ENCODE assay signal across 11 cellular contexts in the genomic region with DNA sequence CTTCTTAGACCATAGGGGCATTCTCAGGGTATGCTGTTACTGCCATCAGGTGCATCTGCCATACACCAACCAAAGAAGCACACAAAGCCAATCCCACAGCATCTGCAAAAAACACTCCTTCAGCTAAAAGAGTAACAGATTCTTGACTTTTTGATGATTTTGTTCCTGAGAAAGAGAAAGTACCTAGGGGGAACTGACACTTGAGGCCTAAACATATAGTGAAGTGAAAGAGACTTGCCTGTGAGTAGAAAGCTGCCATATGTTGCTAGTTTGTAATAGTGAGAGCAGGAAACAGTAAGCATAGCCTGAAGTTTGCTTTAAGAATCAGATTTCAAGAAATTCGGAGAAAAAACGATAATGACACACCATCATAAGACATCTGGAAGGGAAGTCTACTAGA.
DNase-seq lines count a peak whose midpoint lies in the region; ATAC-seq and TF ChIP-seq lines count a peak whose summit lies in the region.
"Had no signal": no experiment of that assay in that cellular context is flagged by ENCODE, and none has a peak within 500 bp of the region (broad histone marks: within the 10 kb centered on the region; RNA-seq: fewer than 3 reads in every experiment).

No MANE protein-coding gene starts in this region.

- H3K4me1 ChIP-seq in left ventricle myocardium inferior (no peaks in the 10 kb centered on the region), sigmoid colon (no peaks in the 10 kb centered on the region)
- H3K4me1 ChIP-seq: SJCRH30 had no signal

- H3K27ac Mint-ChIP-seq in activated T-helper 2 cell treated with anti-CD3 and anti-CD28 coated beads, Interferon-gamma antibody, Interleukin-2, Interleukin-4, amounts not matched to agents 10 μg/mL and 5 μg/mL and 100 μg/mL, durations not matched to agents 14 hours and 24 hours and 36 hours: peak overlapping the region; percentile 41

- H3K36me3 ChIP-seq in left ventricle myocardium inferior (no peaks in the 10 kb centered on the region), sigmoid colon (no peaks in the 10 kb centered on the region)
- H3K36me3 ChIP-seq: SJCRH30 had no signal

- TF ChIP-seq POLR2A in sigmoid colon (IDR thresholded peaks at IDR 0.05): no peak

- WGBS in sigmoid colon, 2 donors: 72 to 84% methylated on average over 2 of the region's 2 CpGs

- H3K9me3 ChIP-seq in left ventricle myocardium inferior (replicated peaks): peaks cover 10% of the 10 kb centered on the region
- no peaks in the 10 kb centered on the region for H3K9me3 ChIP-seq in sigmoid colon
- H3K9me3 ChIP-seq: SJCRH30 had no signal

- H3K27ac ChIP-seq in left ventricle myocardium inferior (replicated peaks): no peak overlapping the region
- H3K27ac ChIP-seq in sigmoid colon: no peak overlapping the region
- H3K27ac ChIP-seq: SJCRH30 had no signal

- no peaks in the 10 kb centered on the region for H3K27me3 Mint-ChIP-seq in activated T-helper 2 cell treated with anti-CD3 and anti-CD28 coated beads, Interferon-gamma antibody, Interleukin-2, Interleukin-4, amounts not matched to agents 10 μg/mL and 5 μg/mL and 100 μg/mL, durations not matched to agents 14 hours and 24 hours and 36 hours (ENCODE audit: low read depth)
- H3K27me3 Mint-ChIP-seq in activated T-cell treated with anti-CD3 and anti-CD28 coated beads, Interleukin-2, amount 50 U/mL, for 4 hours (ENCODE audit: low read depth): no peaks in the 10 kb centered on the region

- no peak overlapping the region for H3K4me3 Mint-ChIP-seq in activated T-helper 2 cell treated with anti-CD3 and anti-CD28 coated beads, Interferon-gamma antibody, Interleukin-2, Interleukin-4, amounts not matched to agents 10 μg/mL and 5 μg/mL and 100 μg/mL, durations not matched to agents 14 hours and 24 hours and 36 hours (ENCODE audit: low read depth)
- no peak overlapping the region for H3K4me3 Mint-ChIP-seq in activated T-cell treated with anti-CD3 and anti-CD28 coated beads, Interleukin-2, amount 50 U/mL, for 4 hours

- peaks cover 14% of the 10 kb centered on the region for H3K4me1 Mint-ChIP-seq in activated T-helper 2 cell treated with anti-CD3 and anti-CD28 coated beads, Interferon-gamma antibody, Interleukin-2, Interleukin-4, amounts not matched to agents 10 μg/mL and 5 μg/mL and 100 μg/mL, durations not matched to agents 14 hours and 24 hours and 36 hours (ENCODE audit: low read depth)
- H3K4me1 Mint-ChIP-seq in activated T-cell treated with anti-CD3 and anti-CD28 coated beads, Interleukin-2, amount 50 U/mL, for 4 hours (ENCODE audit: low read depth): no peaks in the 10 kb centered on the region

- H3K36me3 Mint-ChIP-seq in activated T-helper 2 cell treated with anti-CD3 and anti-CD28 coated beads, Interferon-gamma antibody, Interleukin-2, Interleukin-4, amounts not matched to agents 10 μg/mL and 5 μg/mL and 100 μg/mL, durations not matched to agents 14 hours and 24 hours and 36 hours (ENCODE audit: low read depth): peaks cover 3% of the 10 kb centered on the region
- no peaks in the 10 kb centered on the region for H3K36me3 Mint-ChIP-seq in activated T-cell treated with anti-CD3 and anti-CD28 coated beads, Interleukin-2, amount 50 U/mL, for 4 hours (ENCODE audit: insufficient read depth)

- intact Hi-C loops in activated T-helper 2 cell treated with anti-CD3 and anti-CD28 coated beads, Interferon-gamma antibody, Interleukin-2, Interleukin-4, amounts not matched to agents 10 μg/mL and 5 μg/mL and 100 μg/mL, durations not matched to agents 14 hours and 24 hours and 36 hours (cut with micrococcal nuclease): no loop called here
- intact Hi-C loops in left ventricle myocardium inferior (cut with micrococcal nuclease) (no loop called here), sigmoid colon (cut with DNase I) (no loop called here)

- no peak for TF ChIP-seq EP300 in sigmoid colon (IDR thresholded peaks at IDR 0.05)

- TF ChIP-seq CTCF in left ventricle myocardium inferior (IDR thresholded peaks at IDR 0.05; ENCODE audit: borderline replicate concordance): no peak
- no peak for TF ChIP-seq CTCF in sigmoid colon (IDR thresholded peaks at IDR 0.05)

- H3K4me3 ChIP-seq in left ventricle myocardium inferior: no peak overlapping the region
- no peak overlapping the region for H3K4me3 ChIP-seq in sigmoid colon
- H3K4me3 ChIP-seq: SJCRH30 had no signal

- H3K9me3 Mint-ChIP-seq in activated T-helper 2 cell treated with anti-CD3 and anti-CD28 coated beads, Interferon-gamma antibody, Interleukin-2, Interleukin-4, amounts not matched to agents 10 μg/mL and 5 μg/mL and 100 μg/mL, durations not matched to agents 14 hours and 24 hours and 36 hours: peaks cover 28% of the 10 kb centered on the region
- H3K9me3 Mint-ChIP-seq in activated T-cell treated with anti-CD3 and anti-CD28 coated beads, Interleukin-2, amount 50 U/mL, for 4 hours: peaks cover 4% of the 10 kb centered on the region

- H3K27me3 ChIP-seq in left ventricle myocardium inferior (ENCODE audit: low read depth): no peaks in the 10 kb centered on the region
- H3K27me3 ChIP-seq in sigmoid colon: no peaks in the 10 kb centered on the region
- H3K27me3 ChIP-seq: SJCRH30 had no signal

- peak; percentile 99 for ATAC-seq in GM18867 (IDR thresholded peaks at IDR 0.05; ENCODE audit: unreplicated experiment)
- peak; percentile 99 for ATAC-seq in GM21381 (IDR thresholded peaks at IDR 0.05; ENCODE audit: unreplicated experiment)
- ATAC-seq in HG03066 (IDR thresholded peaks at IDR 0.05; ENCODE audit: low read depth, unreplicated experiment): peak; percentile 99
- ATAC-seq in activated T-cell treated with anti-CD3 and anti-CD28 coated beads, Interleukin-2, amount 50 U/mL, for 4 hours: no peak

- DNase-seq in activated T-helper 2 cell treated with anti-CD3 and anti-CD28 coated beads, Interferon-gamma antibody, Interleukin-2, Interleukin-4, amounts not matched to agents 10 μg/mL and 5 μg/mL and 100 μg/mL, durations not matched to agents 14 hours and 24 hours and 36 hours (ENCODE audit: low spot score): no peak
- DNase-seq in left ventricle myocardium inferior (no peak), sigmoid colon (no peak)
- no peak for DNase-seq in activated effector memory CD4-positive, alpha-beta T cell treated with anti-CD3 and anti-CD28 coated beads, Interleukin-2, amount 50 U/mL, for 16 hours
- no peak for DNase-seq in activated T-cell treated with anti-CD3 and anti-CD28 coated beads, Interleukin-2, amount 50 U/mL, for 4 hours
- DNase-seq: activated CD8-positive, alpha-beta memory T cell treated with anti-CD3 and anti-CD28 coated beads, Interleukin-2, amount 50 U/mL, for 48 hours; DMS53; SJCRH30 had no signal

Comparison
In these comparisons a context has a peak if more than half of its experiments do, and no peak if none do; other contexts are left out.
1. ATAC-seq: peak in GM18867 (single experiment), GM21381 (single experiment) and HG03066 (single experiment); none in activated T-cell treated with anti-CD3 and anti-CD28 coated beads, Interleukin-2, amount 50 U/mL, for 4 hours (0 of 2).